ENCODE assay signal across 3 cellular contexts in genomic region chr15:85031086-85031943, GRCh38.
TF ChIP-seq lines count a peak whose summit lies in the region.

No MANE protein-coding gene starts in this region.

TF ChIP-seq in A549, 52 proteins besides CTCF, POLR2A, EP300 and RAD21:
- TF ChIP-seq BHLHE40 (IDR thresholded peaks at IDR 0.05; ENCODE audit: low read depth, low read length) (no peak), ZFP36 (IDR thresholded peaks at IDR 0.05; ENCODE audit: borderline replicate concordance, partially characterized antibody) (peak; percentile 1), HOXB13 (CRISPR knock-in tag; IDR thresholded peaks at IDR 0.05; ENCODE audit: low read depth) (no peak)

TF ChIP-seq in GM23338, 12 proteins besides CTCF, POLR2A, EP300 and RAD21 (continues in another document):
- TF ChIP-seq REST (IDR thresholded peaks at IDR 0.05; ENCODE audit: unreplicated experiment) = no peak
- TF ChIP-seq JUNB (IDR thresholded peaks at IDR 0.05; ENCODE audit: unreplicated experiment) = no peak
- no peak for TF ChIP-seq EZH2 (IDR thresholded peaks at IDR 0.05; ENCODE audit: low read depth, unreplicated experiment)
- TF ChIP-seq ETS1 (IDR thresholded peaks at IDR 0.05) = no peak
- no peak for TF ChIP-seq ZNF114 (CRISPR knock-in tag; IDR thresholded peaks at IDR 0.05)
- TF ChIP-seq ZNF462 (CRISPR knock-in tag; IDR thresholded peaks at IDR 0.05) = no peak
- no peak for TF ChIP-seq POLR2AphosphoS5 (IDR thresholded peaks at IDR 0.05; ENCODE audit: low read depth)
- TF ChIP-seq EZH2phosphoT487 (IDR thresholded peaks at IDR 0.05; ENCODE audit: unreplicated experiment) = no peak
- TF ChIP-seq NANOG (IDR thresholded peaks at IDR 0.05; ENCODE audit: borderline replicate concordance) = no peak
- TF ChIP-seq CREB1 (CRISPR knock-in tag; IDR thresholded peaks at IDR 0.05; ENCODE audit: low read depth) = no peak
- TF ChIP-seq STAT1 (IDR thresholded peaks at IDR 0.05; ENCODE audit: unreplicated experiment) = no peak

TF ChIP-seq in K562, 482 proteins besides CTCF, POLR2A, EP300 and RAD21:
- TF ChIP-seq BCOR (IDR thresholded peaks at IDR 0.05) = peak; percentile 50
- TF ChIP-seq KDM1A (IDR thresholded peaks at IDR 0.05) = peak in 1 of 2 experiments; percentile 14; a peak in 1 of 4 replicates
- TF ChIP-seq ZNF75A (CRISPR knock-in tag; IDR thresholded peaks at IDR 0.05) = no peak
- TF ChIP-seq KDM5B (IDR thresholded peaks at IDR 0.05; ENCODE audit: insufficient replicate concordance, low read depth, low read length) = no peak
